ENCODE assay signal across 17 cellular contexts in genomic region chr1:12527564-12527963, GRCh38.
A peak's percentile ranks its signal among the peaks of the same experiment; 100 is the strongest.
DNase-seq lines count a peak whose midpoint lies in the region; ATAC-seq and TF ChIP-seq lines count a peak whose summit lies in the region.
"Had no signal": no experiment of that assay in that cellular context is flagged by ENCODE, and none has a peak within 500 bp of the region (broad histone marks: within the 10 kb centered on the region; RNA-seq: fewer than 3 reads in every experiment).

No MANE protein-coding gene starts in this region.

- ATAC-seq in HCT116 (no peak), esophagus mucosa (peak; percentile 29), HG02759 (IDR thresholded peaks at IDR 0.05; ENCODE audit: unreplicated experiment) (no peak)

- no peaks in the 10 kb centered on the region for H3K9me2 ChIP-seq in HCT116 (ENCODE audit: insufficient read depth)

- H4K20me1 ChIP-seq in HCT116 (ENCODE audit: insufficient read depth): no peaks in the 10 kb centered on the region

- TF ChIP-seq CTCF in HCT116 (IDR thresholded peaks at IDR 0.05 in 2 of 3, conservative IDR thresholded peaks at IDR 0.05 in 1 of 3; ENCODE audit: borderline replicate concordance in 1 of 3, insufficient read depth in 1 of 3, low read depth in 2 of 3, low read length in 2 of 3) (no peak), thyroid gland (IDR thresholded peaks at IDR 0.05) (no peak)

- POLR2A ChIA-PET in HCT116 (lab: Charles Lee): interaction anchor here (0.6 to 0.9 kb wide), 2 partner anchors 12 to 49 kb away, joined by 3 read pairs; no protein-coding TSS in a partner anchor

- TF ChIP-seq POLR2A in HCT116 (IDR thresholded peaks at IDR 0.05; ENCODE audit: borderline replicate concordance, extremely low read depth, insufficient read depth, insufficient read length) (no peak), thyroid gland (IDR thresholded peaks at IDR 0.05) (peak in 1 of 2 donors; percentile 36)

- H3K9me3 ChIP-seq in HCT116 (ENCODE audit: control insufficient read depth in 1 of 2, insufficient read depth in 1 of 2, low read depth in 1 of 2, low read length in 2 of 2): no peaks in the 10 kb centered on the region
- H3K9me3 ChIP-seq in thyroid gland: no peaks in the 10 kb centered on the region

- intact Hi-C loops in HCT116 (cut with micrococcal nuclease) (no loop called here), thyroid gland (cut with DNase I) (no loop called here)

- CTCF ChIA-PET in HCT116 (lab: Charles Lee): no interaction called here

- RAD21 ChIA-PET in HCT116 (lab: Charles Lee; ENCODE audit: low non-redundant PET in 1 of 2, low total read pairs in 2 of 2, uncharacterized antibody in 2 of 2, unreplicated experiment in 2 of 2): no interaction called here

- no peak overlapping the region for H2AFZ ChIP-seq in HCT116 (ENCODE audit: low read depth, low read length, poor library complexity, severe bottlenecking)

- H3K27ac ChIP-seq in HCT116 (ENCODE audit: low read depth, low read length) (no peak overlapping the region), thyroid gland (peak overlapping the region; percentile 61 to 97 (median 86))
- H3K27ac ChIP-seq: GM23248, HL-60 had no signal

- no peaks in the 10 kb centered on the region for H3K36me3 ChIP-seq in HCT116 (ENCODE audit: control insufficient read depth in 1 of 2, insufficient read depth in 2 of 2, low read length in 2 of 2)
- H3K36me3 ChIP-seq in thyroid gland: no peaks in the 10 kb centered on the region

- no peaks in the 10 kb centered on the region for H3K79me2 ChIP-seq in HCT116 (ENCODE audit: insufficient read depth, low read length)

- H3K27me3 ChIP-seq in HCT116 (ENCODE audit: insufficient read depth, low read length): no peaks in the 10 kb centered on the region
- H3K27me3 ChIP-seq in thyroid gland: no peaks in the 10 kb centered on the region

- peaks cover 21 to 42% of the 10 kb centered on the region in 2 experiments; a peak in 3 of 4 replicates for H3K4me1 ChIP-seq in HCT116 (ENCODE audit: control insufficient read depth in 1 of 2, insufficient read depth in 2 of 2, low read length in 2 of 2)
- peaks cover 34 to 35% of the 10 kb centered on the region in 2 donors for H3K4me1 ChIP-seq in thyroid gland

- no peak overlapping the region for H3K9ac ChIP-seq in HCT116 (ENCODE audit: low read length)
- H3K9ac ChIP-seq: GM23248 had no signal

- TF ChIP-seq RAD21 in HCT116 (IDR thresholded peaks at IDR 0.05; ENCODE audit: low read depth): no peak

- 44 to 76% methylated on average over 7 to 8 of the region's 16 CpGs for WGBS in thyroid gland, 2 donors

- peak overlapping the region; percentile 63; the same call in 1 of the 2 replicates for H3K4me2 ChIP-seq in HCT116 (ENCODE audit: low read length)

- DNase-seq in HCT116 (ENCODE audit: low read depth, low spot score) (no peak), mucosa of gallbladder (ENCODE audit: low spot score) (peak; percentile 27), thyroid gland (peak; percentile 83 to 90), UCSD-AML1 (lab: John Stamatoyannopoulos, UW; ENCODE audit: unreplicated experiment) (no peak)
- DNase-seq in activated CD8-positive, alpha-beta memory T cell treated with anti-CD3 and anti-CD28 coated beads for 24 hours: no peak
- DNase-seq in activated CD4-positive, alpha-beta T cell treated with anti-CD3 and anti-CD28 coated beads, Interleukin-2, amount 50 U/mL, for 4 hours: no peak
- DNase-seq: activated CD4-positive, alpha-beta T cell treated with anti-CD3 and anti-CD28 coated beads for 1 hour; activated naive CD4-positive, alpha-beta T cell treated with anti-CD3 and anti-CD28 coated beads, Interleukin-2, amount 10 ng/mL, durations not matched to agents 7 days and 5 days; activated T-cell treated with anti-CD3 and anti-CD28 coated beads, Interleukin-2, amount 50 U/mL, for 48 hours; CD4-positive, CD25-positive, alpha-beta regulatory T cell; GDM1; SIG-M5 had no signal

- BruUV-seq in HCT116 (replicated peaks; lab: Mats Ljungman, UMichigan): no TSS peak

- H3K4me3 ChIP-seq in HCT116 (replicated peaks in 1 of 2; ENCODE audit: low read depth in 1 of 2, low read length in 2 of 2) (no peak overlapping the region), thyroid gland (replicated peaks in 1 of 3) (no peak overlapping the region)
- H3K4me3 ChIP-seq: GM23248, lung had no signal

TF ChIP-seq in HCT116, 20 proteins besides CTCF, POLR2A, EP300 and RAD21:
- no peak for TF ChIP-seq ZFX (IDR thresholded peaks at IDR 0.05)
- no peak for TF ChIP-seq MAX (IDR thresholded peaks at IDR 0.05)
- no peak for TF ChIP-seq CBX3 (IDR thresholded peaks at IDR 0.05; ENCODE audit: low read depth)
- no peak for TF ChIP-seq EGR1 (IDR thresholded peaks at IDR 0.05; ENCODE audit: low read depth)
- TF ChIP-seq JUND (IDR thresholded peaks at IDR 0.05): no peak
- no peak for TF ChIP-seq CEBPB (IDR thresholded peaks at IDR 0.05; ENCODE audit: low read depth)
- TF ChIP-seq SRF (IDR thresholded peaks at IDR 0.05; ENCODE audit: low read depth): no peak

Comparison
In these comparisons a context has a peak if more than half of its experiments do, and no peak if none do; other contexts are left out.
1. DNase-seq: peak in mucosa of gallbladder (single experiment) and thyroid gland (2 of 2); none in HCT116 (single experiment), activated CD8-positive, alpha-beta memory T cell treated with anti-CD3 and anti-CD28 coated beads for 24 hours (single experiment), activated CD4-positive, alpha-beta T cell treated with anti-CD3 and anti-CD28 coated beads, Interleukin-2, amount 50 U/mL, for 4 hours (0 of 2) and UCSD-AML1 (single experiment).